In the genomic region with DNA sequence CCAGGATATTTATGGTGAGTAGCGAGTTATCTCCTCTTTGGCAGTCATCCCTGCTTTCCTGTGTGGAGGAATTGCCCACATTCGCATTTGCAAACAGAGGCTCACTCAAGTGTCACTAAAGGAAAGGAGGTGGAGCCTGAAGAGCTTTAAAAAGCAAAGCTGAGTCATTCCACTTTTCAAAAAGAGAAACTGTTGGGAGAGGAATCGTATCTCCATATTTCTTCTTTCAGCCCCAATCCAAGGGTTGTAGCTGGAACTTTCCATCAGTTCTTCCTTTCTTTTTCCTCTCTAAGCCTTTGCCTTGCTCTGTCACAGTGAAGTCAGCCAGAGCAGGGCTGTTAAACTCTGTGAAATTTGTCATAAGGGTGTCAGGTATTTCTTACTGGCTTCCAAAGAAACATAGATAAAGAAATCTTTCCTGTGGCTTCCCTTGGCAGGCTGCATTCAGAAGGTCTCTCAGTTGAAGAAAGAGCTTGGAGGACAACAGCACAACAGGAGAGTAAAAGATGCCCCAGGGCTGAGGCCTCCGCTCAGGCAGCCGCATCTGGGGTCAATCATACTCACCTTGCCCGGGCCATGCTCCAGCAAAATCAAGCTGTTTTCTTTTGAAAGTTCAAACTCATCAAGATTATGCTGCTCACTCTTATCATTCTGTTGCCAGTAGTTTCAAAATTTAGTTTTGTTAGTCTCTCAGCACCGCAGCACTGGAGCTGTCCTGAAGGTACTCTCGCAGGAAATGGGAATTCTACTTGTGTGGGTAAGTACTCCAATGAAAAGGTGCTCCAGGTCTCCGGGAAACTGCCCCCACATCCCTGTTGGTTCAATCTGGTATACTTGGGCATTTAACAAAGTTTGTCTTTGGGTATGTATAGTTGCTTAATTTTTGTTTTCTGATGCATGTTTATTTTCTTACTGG, we compare ENCODE assay signal across 9 cellular contexts. TPM values are rescaled to one million over a fixed set of nuclear protein-coding genes. Genes with fewer than 3 reads are reported as not detected.
DNase-seq lines count a peak whose midpoint lies in the region; ATAC-seq and TF ChIP-seq lines count a peak whose summit lies in the region.
"Had no signal": no experiment of that assay in that cellular context is flagged by ENCODE, and none has a peak within 500 bp of the region (broad histone marks: within the 10 kb centered on the region; RNA-seq: fewer than 3 reads in every experiment).

Gene EGF, plus strand, starts transcription at position 178 of the 916 bp plus-strand sequence. Its CDS starts 453 bp downstream, at position 631.

- H3K9me3 ChIP-seq in Loucy (ENCODE audit: insufficient read depth, low read depth, low read length) (no peaks in the 10 kb centered on the region), mucosa of descending colon (no peaks in the 10 kb centered on the region)

- no peaks in the 10 kb centered on the region for H4K20me1 ChIP-seq in Loucy (ENCODE audit: insufficient read depth, low read length, poor library complexity, severe bottlenecking)

- H3K4me3 ChIP-seq in Loucy (ENCODE audit: low read length, poor library complexity, severe bottlenecking) (no peak within 1 kb of the TSS), mucosa of descending colon (no peak within 1 kb of the TSS)

- H3K9me3 Mint-ChIP-seq in endothelial cell (ENCODE audit: unreplicated experiment) (no peaks in the 10 kb centered on the region), nephron progenitor cell (no peaks in the 10 kb centered on the region)
- H3K9me3 Mint-ChIP-seq: activated B cell treated with CpG ODN at 0.5 μM for 24 hours had no signal

- no peaks in the 10 kb centered on the region for H3K79me2 ChIP-seq in Loucy (ENCODE audit: insufficient read depth, low read length)

- H2AFZ ChIP-seq in Loucy (ENCODE audit: low read length), result peak within 1 kb of the TSS; percentile 69

- H3K9me2 ChIP-seq in Loucy (replicated peaks; ENCODE audit: low read depth, low read length), result no peaks in the 10 kb centered on the region

- no peaks in the 10 kb centered on the region for H3F3A ChIP-seq in Loucy (ENCODE audit: low read depth)

- H3K4me1 ChIP-seq in Loucy (ENCODE audit: insufficient read depth, low read length, poor library complexity, severe bottlenecking), result no peaks in the 10 kb centered on the region
- peaks cover 3% of the 10 kb centered on the region for H3K4me1 ChIP-seq in mucosa of descending colon (ENCODE audit: low read depth)

- ATAC-seq in mucosa of descending colon (peak; percentile 54), GM21576 (IDR thresholded peaks at IDR 0.05; ENCODE audit: unreplicated experiment) (no peak)

- intact Hi-C loops in mucosa of descending colon (cut with DNase I, micrococcal nuclease), result loop anchor here in 1 of 2 donors (2.0 kb wide), 1 partner anchor 54 kb away; no protein-coding TSS in a partner anchor

- no peaks in the 10 kb centered on the region for H3K36me3 ChIP-seq in Loucy (ENCODE audit: insufficient read depth, low read length)
- H3K36me3 ChIP-seq in mucosa of descending colon (ENCODE audit: low read depth), result no peaks in the 10 kb centered on the region

- TF ChIP-seq CTCF in Loucy (conservative IDR thresholded peaks at IDR 0.05; ENCODE audit: low read length), result no peak
- no peak for TF ChIP-seq CTCF in endothelial cell (IDR thresholded peaks at IDR 0.05; ENCODE audit: unreplicated experiment)
- no peak for TF ChIP-seq CTCF in mucosa of descending colon (IDR thresholded peaks at IDR 0.05)
- TF ChIP-seq CTCF in nephron progenitor cell (IDR thresholded peaks at IDR 0.05), result no peak

- H3K27me3 Mint-ChIP-seq in endothelial cell (ENCODE audit: unreplicated experiment) (peaks cover 1% of the 10 kb centered on the region), nephron progenitor cell (ENCODE audit: low read depth, poor library complexity) (peaks cover 5% of the 10 kb centered on the region)

- DNase-seq in COLO829 (ENCODE audit: low spot score) (peak; percentile 75), endothelial cell (ENCODE audit: low spot score) (no peak), mucosa of descending colon (peak in 1 of 3 donors; percentile 10), nephron progenitor cell (no peak), NCI-H1436 (lab: John Stamatoyannopoulos, UW) (no peak)
- DNase-seq in stimulated activated naive CD4-positive, alpha-beta T cell (lab: John Stamatoyannopoulos, UW), result no peak
- DNase-seq: activated B cell treated with CpG ODN at 0.5 μM for 24 hours had no signal

- H3K4me3 Mint-ChIP-seq in endothelial cell (ENCODE audit: unreplicated experiment) (peak within 1 kb of the TSS; percentile 34), nephron progenitor cell (no peak within 1 kb of the TSS)
- H3K4me3 Mint-ChIP-seq: activated B cell treated with CpG ODN at 0.5 μM for 24 hours had no signal

- H3K4me2 ChIP-seq in Loucy (ENCODE audit: low read depth, low read length, poor library complexity, severe bottlenecking), result peak within 1 kb of the TSS; percentile 13

- H3K36me3 Mint-ChIP-seq in endothelial cell (ENCODE audit: low read depth, unreplicated experiment) (no peaks in the 10 kb centered on the region), nephron progenitor cell (ENCODE audit: low read depth) (no peaks in the 10 kb centered on the region)

- peaks cover 28% of the 10 kb centered on the region for H3K4me1 Mint-ChIP-seq in endothelial cell (ENCODE audit: unreplicated experiment)
- H3K4me1 Mint-ChIP-seq in nephron progenitor cell, result peaks cover 14% of the 10 kb centered on the region
- H3K4me1 Mint-ChIP-seq: activated B cell treated with CpG ODN at 0.5 μM for 24 hours had no signal

- H3K27ac Mint-ChIP-seq in endothelial cell (ENCODE audit: unreplicated experiment) (peak within 1 kb of the TSS; percentile 1), nephron progenitor cell (no peak within 1 kb of the TSS)
- H3K27ac Mint-ChIP-seq: activated B cell treated with CpG ODN at 0.5 μM for 24 hours had no signal

- H3K27me3 ChIP-seq in Loucy (ENCODE audit: insufficient read depth, low read length, poor library complexity, severe bottlenecking), result no peaks in the 10 kb centered on the region

- no peak within 1 kb of the TSS for H3K9ac ChIP-seq in Loucy (ENCODE audit: low read depth, low read length, poor library complexity, severe bottlenecking)

RNA-seq across cellular contexts. Expression of gene EGF, which starts in this region (rescaled TPM):
- total RNA-seq in endothelial cell (ENCODE audit: unreplicated experiment) (15.0 TPM), mucosa of descending colon (1 to 10 TPM; 1.6 to 2.6 (median 2.5) TPM)
- total RNA-seq: activated B cell treated with CpG ODN at 0.5 μM for 24 hours had no signal
